ENCODE assay signal across 13 cellular contexts in the genomic region with DNA sequence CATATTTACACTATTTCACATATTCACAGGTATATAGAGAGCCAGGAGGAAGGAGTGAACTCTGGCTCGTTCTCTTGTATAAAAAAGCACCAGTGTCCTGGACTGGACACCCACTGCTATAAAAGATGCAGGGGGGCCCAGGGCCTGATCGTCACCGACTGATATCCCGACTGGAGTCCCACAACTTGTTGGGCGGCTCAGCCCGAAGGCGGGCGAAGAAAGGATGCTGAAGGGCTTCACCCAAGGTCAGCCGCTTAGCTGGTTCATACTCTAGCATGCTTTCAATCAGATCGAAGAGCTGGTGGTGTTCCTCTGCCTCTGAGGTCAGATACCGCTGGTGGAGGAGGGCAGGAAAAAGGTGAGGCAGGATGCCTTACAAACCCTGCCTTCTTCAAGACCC. TPM values are rescaled to one million over a fixed set of nuclear protein-coding genes. Genes with fewer than 3 reads are reported as not detected.
DNase-seq lines count a peak whose midpoint lies in the region; ATAC-seq, FAIRE-seq and TF ChIP-seq lines count a peak whose summit lies in the region.
"Had no signal": no experiment of that assay in that cellular context is flagged by ENCODE, and none has a peak within 500 bp of the region (broad histone marks: within the 10 kb centered on the region; RNA-seq: fewer than 3 reads in every experiment).

No MANE protein-coding gene starts in this region.

- H3K4me1 Mint-ChIP-seq in T-helper 1 cell treated with Interleukin-12 subunit alpha and Interleukin-12 subunit beta and Interleukin-4 antibody, amounts not matched to agents 30 μg/mL and 1 μg/mL, for 36 hours (ENCODE audit: low read depth): peaks cover 31% of the 10 kb centered on the region

- H3K4me2 ChIP-seq in PC-9: peak overlapping the region; percentile 99; the same call in 1 of the 2 replicates

- ATAC-seq in psoas muscle: no peak
- no peak for ATAC-seq in HG03565 (IDR thresholded peaks at IDR 0.05; ENCODE audit: unreplicated experiment)

- no peak for FAIRE-seq in frontal cortex (lab: Jason Lieb, UNC)

- peak overlapping the region; percentile 34 for H3K9ac ChIP-seq in endocrine pancreas (ENCODE audit: control insufficient read depth, insufficient read depth, low read length)

- H3K27me3 Mint-ChIP-seq in T-helper 1 cell treated with Interleukin-12 subunit alpha and Interleukin-12 subunit beta and Interleukin-4 antibody, amounts not matched to agents 30 μg/mL and 1 μg/mL, for 36 hours (ENCODE audit: low read depth): no peaks in the 10 kb centered on the region

- DNase-seq in T-helper 1 cell (no peak), PC-9 (no peak), psoas muscle (no peak), DMS53 (lab: John Stamatoyannopoulos, UW) (no peak), frontal cortex (ENCODE audit: low spot score in 2 of 2) (no peak)
- DNase-seq: aorta, NCI-H1092 treated with DMSO at 0.1 percent for 48 hours had no signal

- H3K27ac ChIP-seq in PC-9 (peak overlapping the region; percentile 54), psoas muscle (peak overlapping the region; percentile 93)

- H3K4me3 ChIP-seq in PC-9 (no peak overlapping the region), endocrine pancreas (ENCODE audit: control insufficient read depth, insufficient read depth, low read length) (no peak overlapping the region), psoas muscle (no peak overlapping the region)
- H3K4me3 ChIP-seq: HAP-1 had no signal

- no peaks in the 10 kb centered on the region for H3K9me3 ChIP-seq in PC-9 (ENCODE audit: insufficient read depth, low read depth)
- no peaks in the 10 kb centered on the region for H3K9me3 ChIP-seq in endocrine pancreas (ENCODE audit: control insufficient read depth, low read length)
- H3K9me3 ChIP-seq in psoas muscle: no peaks in the 10 kb centered on the region
- H3K9me3 ChIP-seq: HAP-1 had no signal

- BruUV-seq in PC-9 (replicated peaks; lab: Mats Ljungman, UMichigan): no TSS peak

- intact Hi-C loops in PC-9 (cut with micrococcal nuclease; ENCODE audit: unreplicated experiment) (loop anchor here (5.0 kb wide), 2 partner anchors 44 to 59 kb away; a partner anchor contains a TSS), psoas muscle (cut with DNase I) (no loop called here)

- H3K36me3 Mint-ChIP-seq in T-helper 1 cell treated with Interleukin-12 subunit alpha and Interleukin-12 subunit beta and Interleukin-4 antibody, amounts not matched to agents 30 μg/mL and 1 μg/mL, for 36 hours (ENCODE audit: low read depth): peaks cover 61% of the 10 kb centered on the region

- peaks cover 19% of the 10 kb centered on the region for H3K79me2 ChIP-seq in PC-9 (ENCODE audit: low read depth)

- peak overlapping the region; percentile 60 for H3K4me3 Mint-ChIP-seq in T-helper 1 cell treated with Interleukin-12 subunit alpha and Interleukin-12 subunit beta and Interleukin-4 antibody, amounts not matched to agents 30 μg/mL and 1 μg/mL, for 36 hours

- no peaks in the 10 kb centered on the region for H3K9me2 ChIP-seq in PC-9 (ENCODE audit: insufficient read depth)

- H3F3A ChIP-seq in PC-9 (ENCODE audit: insufficient read depth, low read depth): peaks cover 65% of the 10 kb centered on the region

- POLR2A ChIA-PET in PC-9 (lab: Charles Lee; ENCODE audit: unreplicated experiment): no interaction called here

- H3K27ac Mint-ChIP-seq in T-helper 1 cell treated with Interleukin-12 subunit alpha and Interleukin-12 subunit beta and Interleukin-4 antibody, amounts not matched to agents 30 μg/mL and 1 μg/mL, for 36 hours: peak overlapping the region; percentile 36

- H3K27me3 ChIP-seq in PC-9 (ENCODE audit: insufficient read depth, low read depth) (no peaks in the 10 kb centered on the region), endocrine pancreas (ENCODE audit: control insufficient read depth, insufficient read depth, low read length) (no peaks in the 10 kb centered on the region), psoas muscle (ENCODE audit: insufficient read depth in 3 of 3, low read length in 2 of 3) (no peaks in the 10 kb centered on the region)

- H3K4me1 ChIP-seq in PC-9 (replicated peaks; ENCODE audit: insufficient read depth): peaks cover 18% of the 10 kb centered on the region
- no peaks in the 10 kb centered on the region for H3K4me1 ChIP-seq in endocrine pancreas (ENCODE audit: control insufficient read depth, insufficient read depth, low read length)
- peaks cover 25% of the 10 kb centered on the region for H3K4me1 ChIP-seq in psoas muscle

- H3K36me3 ChIP-seq in PC-9 (ENCODE audit: low read depth) (peaks cover 18% of the 10 kb centered on the region), endocrine pancreas (ENCODE audit: control insufficient read depth, insufficient read depth, low read length) (peaks cover 10% of the 10 kb centered on the region), psoas muscle (ENCODE audit: insufficient read depth in 1 of 2, low read depth in 1 of 2) (peaks cover 13 to 81% of the 10 kb centered on the region in 2 donors)

- no peaks in the 10 kb centered on the region for H4K20me1 ChIP-seq in PC-9 (ENCODE audit: insufficient read depth)

- 82 to 90% (median 86%) methylated on average over 11 of the region's 11 CpGs for WGBS in psoas muscle, 3 donors

- CTCF ChIA-PET in PC-9 (lab: Charles Lee): no interaction called here

- H3K9me3 Mint-ChIP-seq in T-helper 1 cell treated with Interleukin-12 subunit alpha and Interleukin-12 subunit beta and Interleukin-4 antibody, amounts not matched to agents 30 μg/mL and 1 μg/mL, for 36 hours: no peaks in the 10 kb centered on the region

- TF ChIP-seq CTCF in PC-9 (conservative IDR thresholded peaks at IDR 0.05): no peak
- TF ChIP-seq CTCF in psoas muscle (IDR thresholded peaks at IDR 0.05): no peak

- no peak overlapping the region for H2AFZ ChIP-seq in PC-9

RNA-seq across cellular contexts. Expression of a gene that starts 0.9 kb away (rescaled TPM):
- total RNA-seq in PC-9 (2021) (56.9 and 64.1 TPM in 2 replicates), psoas muscle (10 to 100 TPM; 49.5 to 70.7 (median 57.2) TPM), frontal cortex (19.2 TPM)
- polyA plus RNA-seq in psoas muscle: 100 to 1,000 TPM in 2 of 3 donors, 10 to 100 TPM in 1; 75.0 to 159 (median 108) TPM

RNA-seq across cellular contexts. Expression of a gene that starts 7.8 kb away (rescaled TPM):
- total RNA-seq in PC-9 (2021): 56.9 and 60.8 TPM in 2 replicates
- total RNA-seq in psoas muscle: 10 to 100 TPM; 20.6 to 28.8 (median 23.8) TPM
- polyA plus RNA-seq in psoas muscle: 10 to 100 TPM; 17.6 to 61.3 (median 21.2) TPM
- 2.9 TPM for total RNA-seq in frontal cortex

RNA-seq across cellular contexts. Expression of a gene that starts 10.2 kb away (rescaled TPM):
- total RNA-seq in PC-9 (2021) (39.1 and 43.9 TPM in 2 replicates), psoas muscle (10 to 100 TPM; 11.7 to 28.5 (median 22.7) TPM), frontal cortex (25.3 TPM)
- polyA plus RNA-seq in psoas muscle: 10 to 100 TPM; 15.2 to 20.9 (median 15.3) TPM

RNA-seq across cellular contexts. Expression of a gene that starts 14.2 kb away (rescaled TPM):
- total RNA-seq in PC-9 (2021): 6.6 and 7.5 TPM in 2 replicates
- under 1 TPM in 3 of 4 donors, not detected in 1; 0.27 to 0.82 (median 0.32) TPM for total RNA-seq in psoas muscle
- polyA plus RNA-seq in psoas muscle: under 1 TPM; 0.38 to 0.97 (median 0.52) TPM
- total RNA-seq in frontal cortex: 11.8 TPM

RNA-seq across cellular contexts. Expression of a gene that starts 38.2 kb away (rescaled TPM):
- total RNA-seq in PC-9 (2021): not detected in 2 replicates
- not detected for total RNA-seq in psoas muscle
- under 1 TPM in 1 of 3 donors, not detected in 2; 0.01 TPM for polyA plus RNA-seq in psoas muscle
- not detected for total RNA-seq in frontal cortex
- total RNA-seq: A172, aorta, pulmonary artery endothelial cell had no signal
